In the genomic region with DNA sequence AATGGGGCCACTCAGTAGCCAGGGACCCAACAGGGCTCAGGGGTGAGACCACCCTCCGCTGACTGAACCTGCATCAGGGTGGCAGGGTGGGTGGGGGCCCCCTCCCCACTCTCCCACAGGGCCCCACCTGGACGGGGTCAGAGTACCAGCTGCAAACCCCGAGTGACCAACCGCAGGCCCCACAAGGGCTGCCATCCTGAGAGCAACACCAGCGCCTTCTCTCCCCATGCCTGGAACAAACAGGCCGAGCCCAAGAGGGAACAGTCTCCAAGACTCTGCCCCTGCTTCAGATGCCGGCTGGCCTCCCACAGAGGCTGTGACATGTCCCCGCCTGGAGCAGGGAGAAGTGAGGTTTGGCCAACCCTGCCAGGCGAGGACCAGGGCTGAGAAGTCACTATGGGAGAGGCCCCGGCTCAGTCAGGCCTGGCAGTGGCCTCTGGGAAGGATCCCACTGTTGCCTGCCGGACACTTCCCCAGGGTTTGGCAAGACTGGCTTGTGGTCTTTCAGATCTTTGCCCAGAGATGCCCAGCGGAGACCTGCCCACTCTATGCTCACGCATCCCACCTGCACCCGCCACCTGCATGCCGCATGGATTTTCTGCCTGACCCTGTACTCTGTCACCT, we compare ENCODE assay signal across 1 cellular context.
TF ChIP-seq lines count a peak whose summit lies in the region.

No MANE protein-coding gene starts in this region.

TF ChIP-seq in IMR-90, 13 proteins besides CTCF, POLR2A, EP300 and RAD21:
- no peak for TF ChIP-seq SMC3 (IDR thresholded peaks at IDR 0.05; ENCODE audit: low read depth, low read length)
- no peak for TF ChIP-seq BHLHE40 (IDR thresholded peaks at IDR 0.05; ENCODE audit: low read depth, low read length)
- no peak for TF ChIP-seq RFX5 (IDR thresholded peaks at IDR 0.05; ENCODE audit: low read depth, low read length)
- no peak for TF ChIP-seq CHD1 (IDR thresholded peaks at IDR 0.05; ENCODE audit: low read depth, low read length)
- TF ChIP-seq MAFK (IDR thresholded peaks at IDR 0.05; ENCODE audit: low read depth, low read length), result no peak
- TF ChIP-seq FOS (IDR thresholded peaks at IDR 0.05; ENCODE audit: low read depth, low read length), result no peak
- no peak for TF ChIP-seq MXI1 (IDR thresholded peaks at IDR 0.05; ENCODE audit: borderline replicate concordance, low read depth, low read length)
- TF ChIP-seq MAZ (IDR thresholded peaks at IDR 0.05; ENCODE audit: borderline replicate concordance, low read depth, low read length), result no peak
- TF ChIP-seq CEBPB (IDR thresholded peaks at IDR 0.05; ENCODE audit: low read depth, low read length), result no peak
- no peak for TF ChIP-seq ELK1 (IDR thresholded peaks at IDR 0.05; ENCODE audit: borderline replicate concordance, low read depth, low read length)
- no peak for TF ChIP-seq RCOR1 (IDR thresholded peaks at IDR 0.05; ENCODE audit: insufficient replicate concordance, low read length)
- TF ChIP-seq, protein P1, sequence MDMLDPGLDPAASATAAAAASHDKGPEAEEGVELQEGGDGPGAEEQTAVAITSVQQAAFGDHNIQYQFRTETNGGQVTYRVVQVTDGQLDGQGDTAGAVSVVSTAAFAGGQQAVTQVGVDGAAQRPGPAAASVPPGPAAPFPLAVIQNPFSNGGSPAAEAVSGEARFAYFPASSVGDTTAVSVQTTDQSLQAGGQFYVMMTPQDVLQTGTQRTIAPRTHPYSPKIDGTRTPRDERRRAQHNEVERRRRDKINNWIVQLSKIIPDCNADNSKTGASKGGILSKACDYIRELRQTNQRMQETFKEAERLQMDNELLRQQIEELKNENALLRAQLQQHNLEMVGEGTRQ (IDR thresholded peaks at IDR 0.05; ENCODE audit: low read depth, low read length), result no peak
- no peak for TF ChIP-seq NFE2L2 (IDR thresholded peaks at IDR 0.05; ENCODE audit: low read depth, low read length)
